Comparison of ENCODE assay signal across 8 cellular contexts in genomic region chrX:11533211-11533651, GRCh38.
DNase-seq lines count a peak whose midpoint lies in the region; ATAC-seq, FAIRE-seq and TF ChIP-seq lines count a peak whose summit lies in the region.

No MANE protein-coding gene starts in this region.

- POLR2A ChIA-PET in MCF 10A (lab: Yijun Ruan, JAX) = no interaction called here

- dilution Hi-C loops in keratinocyte (cut with MboI; ENCODE audit: extremely low pct_ligation_motif_present, low sequenced_read_pairs) = loop anchor here (25.0 kb wide), 1 partner anchor 371 kb away; no protein-coding TSS in a partner anchor

- no peak overlapping the region for H3K27ac ChIP-seq in keratinocyte (ENCODE audit: control insufficient read depth, insufficient read depth, low read length)
- no peak overlapping the region for H3K27ac ChIP-seq in suprapubic skin

- H3K9me1 ChIP-seq in keratinocyte (ENCODE audit: control insufficient read depth, extremely low read depth, insufficient read depth, low read length) = no peaks in the 10 kb centered on the region

- no peaks in the 10 kb centered on the region for H3K4me1 Mint-ChIP-seq in MCF 10A (ENCODE audit: insufficient read depth, unreplicated experiment)

- peak; percentile 64 for DNase-seq in GF-D8 (lab: John Stamatoyannopoulos, UW)
- DNase-seq in HTR-8/SVneo (ENCODE audit: insufficient read length, low spot score) = peak; percentile 35
- peak; percentile 87 for DNase-seq in NCI-H82 (lab: John Stamatoyannopoulos, UW)
- DNase-seq in MCF 10A (ENCODE audit: unreplicated experiment) = peak; percentile 78
- DNase-seq in keratinocyte (ENCODE audit: low read depth, low spot score) = peak; percentile 55
- no peak for DNase-seq in suprapubic skin (ENCODE audit: low spot score in 2 of 2)
- no peak for DNase-seq in activated CD8-positive, alpha-beta memory T cell treated with anti-CD3 and anti-CD28 coated beads for 24 hours

- H3K27me3 ChIP-seq in keratinocyte (ENCODE audit: control insufficient read depth, extremely low read depth, insufficient read depth, low read length) = no peaks in the 10 kb centered on the region
- H3K27me3 ChIP-seq in suprapubic skin = no peaks in the 10 kb centered on the region

- H3K4me3 Mint-ChIP-seq in MCF 10A (ENCODE audit: unreplicated experiment) = no peak overlapping the region

- intact Hi-C loops in MCF 10A (cut with micrococcal nuclease) = loop anchor here (1.0 kb wide), 4 partner anchors 191 to 1168 kb away; no protein-coding TSS in a partner anchor

- H3K9ac ChIP-seq in keratinocyte (ENCODE audit: control insufficient read depth, extremely low read depth, insufficient read depth, low read length) = no peak overlapping the region

- H3K36me3 ChIP-seq in keratinocyte (ENCODE audit: control insufficient read depth in 2 of 2, extremely low read depth in 1 of 2, insufficient read depth in 2 of 2, low read length in 2 of 2) (no peaks in the 10 kb centered on the region), suprapubic skin (no peaks in the 10 kb centered on the region)

- no TSS peak for BruUV-seq in MCF 10A (replicated peaks; lab: Mats Ljungman, UMichigan)

- CTCF ChIA-PET in MCF 10A (lab: Yijun Ruan, JAX) = interaction anchor here (1.1 to 3.5 kb wide), 6 partner anchors 37 to 409 kb away, joined by 3 to 89 read pairs (median 12); no protein-coding TSS in a partner anchor

- no peak overlapping the region for H3K27ac Mint-ChIP-seq in MCF 10A (ENCODE audit: low read depth, unreplicated experiment)

- H3K4me1 ChIP-seq in keratinocyte (ENCODE audit: control insufficient read depth, extremely low read depth, insufficient read depth, low read length) (no peaks in the 10 kb centered on the region), suprapubic skin (no peaks in the 10 kb centered on the region)

- ATAC-seq in GM21529 (IDR thresholded peaks at IDR 0.05; ENCODE audit: unreplicated experiment) = peak; percentile 87

- no peaks in the 10 kb centered on the region for H3K79me2 ChIP-seq in keratinocyte (ENCODE audit: control insufficient read depth, insufficient read depth, low read length)

- H2AFZ ChIP-seq in keratinocyte (ENCODE audit: control insufficient read depth, low read length) = no peak overlapping the region

- H3K9me3 Mint-ChIP-seq in MCF 10A (ENCODE audit: unreplicated experiment) = no peaks in the 10 kb centered on the region

- no peak for TF ChIP-seq EP300 in suprapubic skin (IDR thresholded peaks at IDR 0.05)

- no peaks in the 10 kb centered on the region for H3K36me3 Mint-ChIP-seq in MCF 10A (ENCODE audit: insufficient read depth, unreplicated experiment)

- peak; percentile 82 for TF ChIP-seq CTCF in MCF 10A (IDR thresholded peaks at IDR 0.05; ENCODE audit: unreplicated experiment)
- peak in 2 of 3 experiments; percentile 54 to 65 for TF ChIP-seq CTCF in keratinocyte (optimal IDR thresholded peaks at IDR 0.05 in 1 of 3, IDR thresholded peaks at IDR 0.05 in 1 of 3, conservative IDR thresholded peaks at IDR 0.05 in 1 of 3; ENCODE audit: extremely low read depth in 1 of 3, insufficient read depth in 2 of 3, low read length in 3 of 3)
- TF ChIP-seq CTCF in suprapubic skin (IDR thresholded peaks at IDR 0.05) = peak; percentile 52 to 93

- peaks cover 20% of the 10 kb centered on the region for H3K27me3 Mint-ChIP-seq in MCF 10A (ENCODE audit: insufficient read depth, unreplicated experiment)

- H4K20me1 ChIP-seq in keratinocyte (ENCODE audit: control insufficient read depth, extremely low read depth, insufficient read depth, low read length) = no peaks in the 10 kb centered on the region

- FAIRE-seq in HTR-8/SVneo (lab: Jason Lieb, UNC) (no peak), keratinocyte (lab: Jason Lieb, UNC) (no peak)

- H3K9me3 ChIP-seq in keratinocyte (ENCODE audit: control insufficient read depth, low read depth, low read length) = no peaks in the 10 kb centered on the region
- H3K9me3 ChIP-seq in suprapubic skin = no peaks in the 10 kb centered on the region

- H3K4me3 ChIP-seq in keratinocyte (ENCODE audit: control insufficient read depth in 2 of 3, extremely low read depth in 1 of 3, insufficient read depth in 2 of 3, low read depth in 1 of 3, low read length in 3 of 3) = no peak overlapping the region
- no peak overlapping the region for H3K4me3 ChIP-seq in suprapubic skin

- H3K4me2 ChIP-seq in keratinocyte (ENCODE audit: control insufficient read depth, extremely low read depth, insufficient read depth, low read depth, low read length) = no peak overlapping the region

- WGBS in suprapubic skin = 4% methylated on average over 2 of the region's 2 CpGs

- TF ChIP-seq POLR2A in suprapubic skin (IDR thresholded peaks at IDR 0.05) = no peak

Comparison
In these comparisons a context has a peak if more than half of its experiments do, and no peak if none do; other contexts are left out.
1. DNase-seq: peak in GF-D8 (single experiment), HTR-8/SVneo (single experiment), NCI-H82 (single experiment), MCF 10A (single experiment) and keratinocyte (single experiment); none in suprapubic skin (0 of 2) and activated CD8-positive, alpha-beta memory T cell treated with anti-CD3 and anti-CD28 coated beads for 24 hours (single experiment).
2. Peak in every context shown above with its lines, with median percentiles within 50 percentile points of each other: CTCF ChIP-seq.